18 cellular contexts compared by ENCODE assay signal in the genomic region with DNA sequence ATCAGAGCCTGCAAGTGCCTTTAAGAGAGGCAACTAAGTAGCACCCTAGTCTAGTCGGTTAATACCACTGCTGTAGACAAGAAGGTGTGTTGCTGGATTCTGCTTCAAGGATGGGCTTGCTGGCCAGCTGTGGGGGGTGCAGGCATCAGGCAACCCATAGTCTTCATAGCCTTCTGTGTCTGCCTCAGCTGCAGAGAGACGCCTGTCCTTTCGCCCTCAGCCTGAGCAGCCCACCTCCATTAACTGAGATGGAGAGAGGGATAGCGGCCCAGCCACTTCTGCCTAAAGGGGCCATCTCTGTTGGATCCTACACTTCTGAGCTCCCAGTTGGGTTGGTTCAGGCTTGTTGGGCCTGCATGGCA.
"Had no signal": no experiment of that assay in that cellular context is flagged by ENCODE, and none has a peak within 500 bp of the region (broad histone marks: within the 10 kb centered on the region; RNA-seq: fewer than 3 reads in every experiment).

No MANE protein-coding gene starts in this region.

- H2AFZ ChIP-seq: parathyroid adenoma had no signal

- H3K4me3 Mint-ChIP-seq: effector memory CD8-positive, alpha-beta T cell; naive B cell; stimulated activated naive B cell treated with anti-CD40 and anti-IgM and Interleukin-4, amounts not matched to agents 10 μg/mL and 1 μg/mL and 100 μg/mL, for 72 hours had no signal

- H3K9me3 Mint-ChIP-seq: effector memory CD8-positive, alpha-beta T cell had no signal

- H3K79me2 ChIP-seq: parathyroid adenoma had no signal

- H3K36me3 Mint-ChIP-seq: naive B cell; stimulated activated naive B cell treated with anti-CD40 and anti-IgM and Interleukin-4, amounts not matched to agents 10 μg/mL and 1 μg/mL and 100 μg/mL, for 72 hours had no signal

- DNase-seq: activated CD4-positive, alpha-beta T cell treated with anti-CD3 and anti-CD28 coated beads, Interleukin-2, amount 50 U/mL, for 1 hour; activated CD8-positive, alpha-beta memory T cell treated with anti-CD3 and anti-CD28 coated beads for 24 hours; activated CD8-positive, alpha-beta memory T cell treated with anti-CD3 and anti-CD28 coated beads, Interleukin-2, amount 50 U/mL, for 48 hours; activated effector memory CD4-positive, alpha-beta T cell treated with anti-CD3 and anti-CD28 coated beads, Interleukin-2, amount 50 U/mL, for 16 hours; activated naive CD4-positive, alpha-beta T cell treated with anti-CD3 and anti-CD28 coated beads, Interleukin-2, amount 50 U/mL, for 16 hours; activated T-cell treated with anti-CD3 and anti-CD28 coated beads, Interleukin-2, amount 50 U/mL, for 48 hours; dermis blood vessel endothelial cell; effector memory CD8-positive, alpha-beta T cell; hippocampal formation; left colon; naive B cell; stimulated activated naive B cell treated with anti-CD40 and anti-IgM and Interleukin-4, amounts not matched to agents 10 μg/mL and 1 μg/mL and 100 μg/mL, for 72 hours; T-helper 1 cell; T1000 had no signal

- H3K27me3 ChIP-seq: ascending aorta had no signal

- ATAC-seq: activated CD4-positive, CD25-positive, alpha-beta regulatory T cell treated with anti-CD3 and anti-CD28 coated beads, Interleukin-2, amount 50 U/mL, for 24 hours; effector memory CD8-positive, alpha-beta T cell; stimulated activated naive B cell treated with anti-CD40 and anti-IgM and Interleukin-4, amounts not matched to agents 10 μg/mL and 1 μg/mL and 100 μg/mL, for 72 hours had no signal

- H3K27ac ChIP-seq: ascending aorta, neutrophil, parathyroid adenoma had no signal

- H3K27ac Mint-ChIP-seq: effector memory CD8-positive, alpha-beta T cell; naive B cell; stimulated activated naive B cell treated with anti-CD40 and anti-IgM and Interleukin-4, amounts not matched to agents 10 μg/mL and 1 μg/mL and 100 μg/mL, for 72 hours had no signal

- H3K4me1 ChIP-seq: ascending aorta, parathyroid adenoma had no signal

- H3K36me3 ChIP-seq: ascending aorta, neutrophil had no signal

- H3K4me1 Mint-ChIP-seq: naive B cell; stimulated activated naive B cell treated with anti-CD40 and anti-IgM and Interleukin-4, amounts not matched to agents 10 μg/mL and 1 μg/mL and 100 μg/mL, for 72 hours had no signal

- H3K9ac ChIP-seq: parathyroid adenoma had no signal

- H3K9me3 ChIP-seq: ascending aorta, neutrophil had no signal
